21 cellular contexts compared by ENCODE assay signal in genomic region chr10:1156616-1156886, GRCh38.
"Had no signal": no experiment of that assay in that cellular context is flagged by ENCODE, and none has a peak within 500 bp of the region (broad histone marks: within the 10 kb centered on the region; RNA-seq: fewer than 3 reads in every experiment).

No MANE protein-coding gene starts in this region.

- H3K27me3 Mint-ChIP-seq: stimulated activated naive CD8-positive, alpha-beta T cell treated with anti-CD3 and anti-CD28 coated beads, Interleukin-15, Interleukin-2, amounts not matched to agents 100 ng/mL and 50 ng/mL, for 24 hours had no signal

- H3K36me3 ChIP-seq: left ventricle myocardium inferior, suprapubic skin, transverse colon, WERI-Rb-1 had no signal

- H3K4me1 ChIP-seq: left ventricle myocardium inferior, suprapubic skin, transverse colon had no signal

- H3K27ac Mint-ChIP-seq: activated naive CD4-positive, alpha-beta T cell treated with anti-CD3 and anti-CD28 coated beads, Interleukin-2, amount 50 U/mL, for 24 hours; effector memory CD8-positive, alpha-beta T cell; natural killer cell treated with Interleukin-12 subunit alpha and Interleukin-12 subunit beta and Interleukin-15 and Interleukin-18, amount 100 ng/mL, for 72 hours had no signal

- H3K27ac ChIP-seq: left ventricle myocardium inferior, suprapubic skin, transverse colon, WERI-Rb-1 had no signal

- DNase-seq: activated gamma-delta T cell treated with Interleukin-2 at 50 U/mL for 16 hours; aorta; caudate nucleus; effector memory CD8-positive, alpha-beta T cell; foreskin melanocyte; hippocampal formation; left ventricle myocardium inferior; midbrain; stimulated activated CD4-positive, alpha-beta T cell treated with anti-CD3 and anti-CD28 coated beads, Interleukin-2, amount 100 ng/mL, for 48 hours; T-helper 1 cell; transverse colon; WERI-Rb-1 had no signal

- H3K4me3 ChIP-seq: left ventricle myocardium inferior, suprapubic skin, transverse colon had no signal

- H3K27me3 ChIP-seq: suprapubic skin, transverse colon had no signal

- H3K9me3 ChIP-seq: left ventricle myocardium inferior, suprapubic skin, transverse colon had no signal

- H3K36me3 Mint-ChIP-seq: activated naive CD4-positive, alpha-beta T cell treated with anti-CD3 and anti-CD28 coated beads, Interleukin-2, amount 50 U/mL, for 24 hours; brain; natural killer cell treated with Interleukin-12 subunit alpha and Interleukin-12 subunit beta and Interleukin-15 and Interleukin-18, amount 100 ng/mL, for 72 hours had no signal

- ATAC-seq: effector memory CD8-positive, alpha-beta T cell; esophagus mucosa had no signal

- H3K4me1 Mint-ChIP-seq: activated naive CD4-positive, alpha-beta T cell treated with anti-CD3 and anti-CD28 coated beads, Interleukin-2, amount 50 U/mL, for 24 hours had no signal

- FAIRE-seq: endothelial cell of umbilical vein, TTC549, urothelium cell line had no signal

- H3K9me3 Mint-ChIP-seq: activated naive CD4-positive, alpha-beta T cell treated with anti-CD3 and anti-CD28 coated beads, Interleukin-2, amount 50 U/mL, for 24 hours; brain; effector memory CD8-positive, alpha-beta T cell; natural killer cell treated with Interleukin-12 subunit alpha and Interleukin-12 subunit beta and Interleukin-15 and Interleukin-18, amount 100 ng/mL, for 72 hours; stimulated activated naive CD8-positive, alpha-beta T cell treated with anti-CD3 and anti-CD28 coated beads, Interleukin-15, Interleukin-2, amounts not matched to agents 100 ng/mL and 50 ng/mL, for 24 hours had no signal

- H3K4me3 Mint-ChIP-seq: activated naive CD4-positive, alpha-beta T cell treated with anti-CD3 and anti-CD28 coated beads, Interleukin-2, amount 50 U/mL, for 24 hours; brain; effector memory CD8-positive, alpha-beta T cell; natural killer cell treated with Interleukin-12 subunit alpha and Interleukin-12 subunit beta and Interleukin-15 and Interleukin-18, amount 100 ng/mL, for 72 hours; stimulated activated naive CD8-positive, alpha-beta T cell treated with anti-CD3 and anti-CD28 coated beads, Interleukin-15, Interleukin-2, amounts not matched to agents 100 ng/mL and 50 ng/mL, for 24 hours had no signal
